In the genomic region with DNA sequence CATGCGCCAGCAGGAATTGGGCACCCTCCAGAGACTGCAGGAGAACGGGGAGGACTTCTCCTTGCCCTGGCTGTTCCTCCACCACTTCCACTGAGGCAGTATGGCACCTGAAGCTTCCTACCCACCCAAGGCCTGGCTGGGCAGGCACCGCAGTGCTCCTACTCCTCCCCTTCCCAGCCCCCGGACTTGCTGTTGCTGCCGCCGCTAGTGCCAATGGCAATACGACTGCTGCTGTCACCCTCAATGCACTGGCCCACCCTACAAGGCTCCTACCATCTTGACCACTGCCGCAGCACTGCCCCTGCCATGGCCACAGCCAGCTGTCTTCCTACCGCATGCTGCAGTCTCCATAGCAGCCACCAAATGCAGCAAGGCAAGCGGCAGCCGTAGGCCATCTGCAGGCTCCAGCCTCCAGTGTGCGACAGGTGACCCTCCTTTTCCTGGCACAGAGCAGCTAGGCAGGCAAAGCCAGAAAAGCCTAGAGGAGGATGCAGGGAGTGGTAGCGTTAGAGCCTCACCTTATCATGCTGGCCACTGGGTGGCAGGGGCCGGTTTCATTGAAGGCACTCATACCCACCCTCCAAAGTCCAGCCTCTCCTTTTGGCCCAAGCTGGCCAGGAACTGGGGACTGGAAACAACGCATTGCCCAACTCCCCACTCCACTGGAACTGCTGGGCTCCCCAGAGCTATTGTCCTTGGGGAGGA, we compare ENCODE assay signal across 1 cellular context.
TF ChIP-seq lines count a peak whose summit lies in the region.

No MANE protein-coding gene starts in this region.

TF ChIP-seq in GM23338, 12 proteins besides CTCF, POLR2A, EP300 and RAD21 (continued from another document):
- TF ChIP-seq STAT1 (IDR thresholded peaks at IDR 0.05; ENCODE audit: unreplicated experiment) (no peak), NANOG (IDR thresholded peaks at IDR 0.05; ENCODE audit: borderline replicate concordance) (no peak), POLR2AphosphoS5 (IDR thresholded peaks at IDR 0.05; ENCODE audit: low read depth) (no peak), ZNF114 (CRISPR knock-in tag; IDR thresholded peaks at IDR 0.05) (no peak)
